ENCODE assay signal across 8 cellular contexts in the genomic region with DNA sequence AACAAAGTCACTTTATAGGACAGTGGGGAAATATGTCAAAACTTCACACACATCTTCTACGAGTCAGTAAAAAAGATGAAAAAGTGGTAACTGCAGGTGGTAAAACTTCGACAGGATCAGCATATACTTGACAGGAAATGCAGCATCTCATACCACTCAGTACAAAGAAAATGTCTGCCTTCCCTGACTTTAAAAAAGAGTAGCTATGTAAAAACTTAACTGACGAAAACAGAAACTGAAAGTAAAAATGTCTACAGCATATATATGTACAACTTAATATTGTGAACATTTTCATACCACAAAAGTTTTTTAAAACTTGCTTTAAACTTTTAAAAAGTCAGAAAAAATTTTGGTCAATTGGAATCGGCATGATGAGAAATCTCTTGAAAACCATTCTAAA. TPM values are rescaled to one million over a fixed set of nuclear protein-coding genes. Genes with fewer than 3 reads are reported as not detected.
DNase-seq lines count a peak whose midpoint lies in the region; ATAC-seq and TF ChIP-seq lines count a peak whose summit lies in the region.

No MANE protein-coding gene starts in this region.

- H3K9me3 ChIP-seq in iPS-15b (ENCODE audit: control insufficient read depth, insufficient read depth, low read length): no peaks in the 10 kb centered on the region
- H3K9me3 ChIP-seq in stomach: no peaks in the 10 kb centered on the region

- no peaks in the 10 kb centered on the region for H3K9me3 Mint-ChIP-seq in activated CD8-positive, alpha-beta T cell treated with anti-CD3 and anti-CD28 coated beads, Interleukin-2, amount 10 ng/mL, durations not matched to agents 7 days and 5 days (ENCODE audit: insufficient read depth)

- intact Hi-C loops in stomach (cut with DNase I; ENCODE audit: low total_unique reads): no loop called here

- WGBS in stomach, 5 donors: 2 to 5% (median 3%) methylated on average over 4 of the region's 4 CpGs

- TF ChIP-seq EP300 in stomach (IDR thresholded peaks at IDR 0.05): no peak

- peak overlapping the region; percentile 97 for H3K27ac Mint-ChIP-seq in activated CD8-positive, alpha-beta T cell treated with anti-CD3 and anti-CD28 coated beads, Interleukin-2, amount 10 ng/mL, durations not matched to agents 7 days and 5 days

- H3K4me1 Mint-ChIP-seq in activated CD8-positive, alpha-beta T cell treated with anti-CD3 and anti-CD28 coated beads, Interleukin-2, amount 10 ng/mL, durations not matched to agents 7 days and 5 days (ENCODE audit: low read depth): peaks cover 37% of the 10 kb centered on the region

- H3K27ac ChIP-seq in stomach: peak overlapping the region; percentile 87 to 92 (median 90)

- peak overlapping the region; percentile 47 for H3K9ac ChIP-seq in iPS-15b (ENCODE audit: low read depth, low read length)

- no peak for TF ChIP-seq CTCF in stomach (IDR thresholded peaks at IDR 0.05)

- ATAC-seq in HG03196 (IDR thresholded peaks at IDR 0.05; ENCODE audit: unreplicated experiment) (peak; percentile 32), GM18858 (IDR thresholded peaks at IDR 0.05; ENCODE audit: unreplicated experiment) (no peak)
- ATAC-seq in activated CD8-positive, alpha-beta T cell treated with anti-CD3 and anti-CD28 coated beads, Interleukin-2, amount 10 ng/mL, durations not matched to agents 7 days and 5 days: peak; percentile 28

- no peak for TF ChIP-seq POLR2A in stomach (IDR thresholded peaks at IDR 0.05)

- DNase-seq in CD1c-positive myeloid dendritic cell (ENCODE audit: extremely low spot score) (peak; percentile 69), stomach (no peak), NCI-H748 treated with DMSO at 0.1 percent for 48 hours (lab: John Stamatoyannopoulos, UW) (no peak), KG1 (lab: John Stamatoyannopoulos, UW) (no peak)
- no peak for DNase-seq in activated CD8-positive, alpha-beta T cell treated with anti-CD3 and anti-CD28 coated beads, Interleukin-2, amount 10 ng/mL, durations not matched to agents 7 days and 5 days

- H3K27me3 Mint-ChIP-seq in activated CD8-positive, alpha-beta T cell treated with anti-CD3 and anti-CD28 coated beads, Interleukin-2, amount 10 ng/mL, durations not matched to agents 7 days and 5 days (ENCODE audit: low read depth): no peaks in the 10 kb centered on the region

- CTCF ChIA-PET in activated CD8-positive, alpha-beta T cell treated with anti-CD3 and anti-CD28 coated beads, Interleukin-2, amount 10 ng/mL, durations not matched to agents 7 days and 5 days (lab: Charles Lee): interaction anchor here (0.6 to 5.9 kb wide), 15 partner anchors 13 to 663 kb away, joined by 3 to 57 read pairs (median 4); a partner anchor contains a TSS

- no peaks in the 10 kb centered on the region for H3K27me3 ChIP-seq in iPS-15b (ENCODE audit: control insufficient read depth, insufficient read depth, low read length)
- H3K27me3 ChIP-seq in stomach: no peaks in the 10 kb centered on the region

- peak overlapping the region; percentile 95 for H3K4me3 Mint-ChIP-seq in activated CD8-positive, alpha-beta T cell treated with anti-CD3 and anti-CD28 coated beads, Interleukin-2, amount 10 ng/mL, durations not matched to agents 7 days and 5 days

- H3K36me3 Mint-ChIP-seq in activated CD8-positive, alpha-beta T cell treated with anti-CD3 and anti-CD28 coated beads, Interleukin-2, amount 10 ng/mL, durations not matched to agents 7 days and 5 days (ENCODE audit: low read depth): peaks cover 34% of the 10 kb centered on the region

- H3K36me3 ChIP-seq in iPS-15b (ENCODE audit: control insufficient read depth, insufficient read depth, low read length): peaks cover 4% of the 10 kb centered on the region
- H3K36me3 ChIP-seq in stomach: peaks cover 9 to 18% (median 14%) of the 10 kb centered on the region in 4 donors

- no peaks in the 10 kb centered on the region for H3K4me1 ChIP-seq in iPS-15b (ENCODE audit: control insufficient read depth, insufficient read depth, low read length)
- H3K4me1 ChIP-seq in stomach: peaks cover 14 to 50% (median 31%) of the 10 kb centered on the region in 4 donors

- H3K4me3 ChIP-seq in iPS-15b (ENCODE audit: low read depth, low read length) (peak overlapping the region; percentile 68), stomach (peak overlapping the region; percentile 75 to 91 (median 84))

- POLR2A ChIA-PET in activated CD8-positive, alpha-beta T cell treated with anti-CD3 and anti-CD28 coated beads, Interleukin-2, amount 10 ng/mL, durations not matched to agents 7 days and 5 days (lab: Charles Lee): interaction anchor here (0.6 to 2.6 kb wide), 19 partner anchors 16 to 914 kb away, joined by 3 to 27 read pairs (median 4); a partner anchor contains a TSS

RNA-seq across cellular contexts. Expression of a gene that starts 0.9 kb away (rescaled TPM):
- total RNA-seq in activated CD8-positive, alpha-beta T cell treated with anti-CD3 and anti-CD28 coated beads, Interleukin-2, amount 10 ng/mL, durations not matched to agents 7 days and 5 days: 100 to 1,000 TPM; 174 to 189 TPM
- 10 to 100 TPM in 3 of 5 donors, 1 to 10 TPM in 2; 5.3 to 39.3 (median 11.3) TPM for total RNA-seq in stomach
- 10 to 100 TPM; 44.7 to 84.2 (median 50.6) TPM for polyA plus RNA-seq in stomach

RNA-seq across cellular contexts. Expression of a gene that starts 27.7 kb away (rescaled TPM):
- 10 to 100 TPM; 10.8 to 14.0 TPM for total RNA-seq in activated CD8-positive, alpha-beta T cell treated with anti-CD3 and anti-CD28 coated beads, Interleukin-2, amount 10 ng/mL, durations not matched to agents 7 days and 5 days
- total RNA-seq in stomach: 100 to 1,000 TPM in 1 of 5 donors, 10 to 100 TPM in 4; 35.3 to 481 (median 48.1) TPM
- polyA plus RNA-seq in stomach: 10 to 100 TPM in 2 of 3 donors, 1 to 10 TPM in 1; 4.6 to 12.6 (median 10.5) TPM

RNA-seq across cellular contexts. Expression of a gene that starts 41.0 kb away (rescaled TPM):
- not detected for total RNA-seq in activated CD8-positive, alpha-beta T cell treated with anti-CD3 and anti-CD28 coated beads, Interleukin-2, amount 10 ng/mL, durations not matched to agents 7 days and 5 days
- under 1 TPM in 2 of 5 donors, not detected in 3; 0.45 to 0.58 TPM for total RNA-seq in stomach
- 1 to 10 TPM in 1 of 3 donors, under 1 TPM in 2; 0.50 to 1.0 (median 0.61) TPM for polyA plus RNA-seq in stomach

RNA-seq across cellular contexts. Expression of a gene that starts 58.3 kb away (rescaled TPM):
- total RNA-seq in activated CD8-positive, alpha-beta T cell treated with anti-CD3 and anti-CD28 coated beads, Interleukin-2, amount 10 ng/mL, durations not matched to agents 7 days and 5 days: 10 to 100 TPM; 10.2 to 11.6 TPM
- 1 to 10 TPM in 3 of 5 donors, under 1 TPM in 1, not detected in 1; 0.29 to 5.1 (median 2.6) TPM for total RNA-seq in stomach
- polyA plus RNA-seq in stomach: 1 to 10 TPM in 2 of 3 donors, under 1 TPM in 1; 0.76 to 6.3 (median 5.2) TPM

Comparison
In these comparisons a context has a peak if more than half of its experiments do, and no peak if none do; other contexts are left out.
1. RNA of a gene that starts 0.9 kb away (total RNA-seq): 174 to 189 TPM in activated CD8-positive, alpha-beta T cell treated with anti-CD3 and anti-CD28 coated beads, Interleukin-2, amount 10 ng/mL, durations not matched to agents 7 days and 5 days; 5.3 to 39.3 TPM in stomach; every median in the first group is over 4 times any median in the second.